Comparison of ENCODE assay signal across 28 cellular contexts in genomic region chr17:64080174-64080618, GRCh38. TPM values are rescaled to one million over a fixed set of nuclear protein-coding genes. Genes with fewer than 3 reads are reported as not detected.
DNase-seq lines count a peak whose midpoint lies in the region; ATAC-seq and TF ChIP-seq lines count a peak whose summit lies in the region.
"Had no signal": no experiment of that assay in that cellular context is flagged by ENCODE, and none has a peak within 500 bp of the region (broad histone marks: within the 10 kb centered on the region; RNA-seq: fewer than 3 reads in every experiment).

No MANE protein-coding gene starts in this region.

- H3K4me2 ChIP-seq in KMS-11: peak overlapping the region; percentile 11; the same call in 1 of the 2 replicates
- H3K4me2 ChIP-seq: PC-9 had no signal

- POLR2A ChIA-PET in activated CD4-positive, alpha-beta T cell treated with anti-CD3 and anti-CD28 coated beads, Interleukin-2, amount 10 ng/mL, durations not matched to agents 7 days and 5 days (lab: Charles Lee): interaction anchor here (0.6 kb wide), 1 partner anchor 416 kb away, joined by 4 read pairs; no protein-coding TSS in a partner anchor
- POLR2A ChIA-PET in WTC11 (lab: Charles Lee): no interaction called here

- CTCF ChIA-PET in activated CD4-positive, alpha-beta T cell treated with anti-CD3 and anti-CD28 coated beads, Interleukin-2, amount 10 ng/mL, durations not matched to agents 7 days and 5 days (lab: Charles Lee): interaction anchor here (0.6 to 2.0 kb wide), 3 partner anchors 21 to 55 kb away, joined by 3 to 8 read pairs (median 3); no protein-coding TSS in a partner anchor
- CTCF ChIA-PET in WTC11 (lab: Charles Lee): interaction anchor here (0.7 to 1.3 kb wide), 3 partner anchors 51 to 65 kb away, joined by 3 read pairs; no protein-coding TSS in a partner anchor

- in situ Hi-C loops in brain microvascular endothelial cell (cut with HindIII; ENCODE audit: low pct_ligation_motif_present, low sequenced_read_pairs): no loop called here

- peaks cover 38% of the 10 kb centered on the region for H3K4me1 Mint-ChIP-seq in activated CD4-positive, alpha-beta T cell treated with anti-CD3 and anti-CD28 coated beads, Interleukin-2, amount 10 ng/mL, durations not matched to agents 7 days and 5 days
- H3K4me1 Mint-ChIP-seq in WTC11: peaks cover 8% of the 10 kb centered on the region
- H3K4me1 Mint-ChIP-seq in progenitor cell of endocrine pancreas (ENCODE audit: low read depth): peaks cover 28% of the 10 kb centered on the region

- no peak overlapping the region for H3K4me3 Mint-ChIP-seq in activated CD4-positive, alpha-beta T cell treated with anti-CD3 and anti-CD28 coated beads, Interleukin-2, amount 10 ng/mL, durations not matched to agents 7 days and 5 days
- no peak overlapping the region for H3K4me3 Mint-ChIP-seq in WTC11
- H3K4me3 Mint-ChIP-seq in progenitor cell of endocrine pancreas (ENCODE audit: low read depth): no peak overlapping the region
- H3K4me3 Mint-ChIP-seq: dendritic cell treated with granulocyte-macrophage colony-stimulating factor and Interleukin-4, amounts not matched to agents 40 ng/mL and 50 ng/mL, for 4 days; mesothelial cell of epicardium had no signal

- H3K4me1 ChIP-seq in KMS-11 (ENCODE audit: low read depth, poor library complexity, severe bottlenecking): peaks cover 99% of the 10 kb centered on the region

- peaks cover 58% of the 10 kb centered on the region for H3K36me3 Mint-ChIP-seq in activated CD4-positive, alpha-beta T cell treated with anti-CD3 and anti-CD28 coated beads, Interleukin-2, amount 10 ng/mL, durations not matched to agents 7 days and 5 days (ENCODE audit: low read depth)
- no peaks in the 10 kb centered on the region for H3K36me3 Mint-ChIP-seq in WTC11
- peaks cover 12% of the 10 kb centered on the region for H3K36me3 Mint-ChIP-seq in progenitor cell of endocrine pancreas (ENCODE audit: insufficient read depth)

- H2AFZ ChIP-seq in KMS-11 (ENCODE audit: low read depth): no peak overlapping the region
- H2AFZ ChIP-seq: PC-9 had no signal

- ATAC-seq in WTC11: no peak
- ATAC-seq in HG03520 (IDR thresholded peaks at IDR 0.05; ENCODE audit: unreplicated experiment): no peak
- ATAC-seq: gastrocnemius medialis; left lobe of liver; naive thymus-derived CD4-positive, alpha-beta T cell had no signal

- no peak for DNase-seq in activated CD4-positive, alpha-beta T cell treated with anti-CD3 and anti-CD28 coated beads, Interleukin-2, amount 10 ng/mL, durations not matched to agents 7 days and 5 days
- DNase-seq in activated CD4-positive, alpha-beta T cell treated with anti-CD3 and anti-CD28 coated beads for 4 hours: no peak
- DNase-seq in WTC11 (ENCODE audit: low spot score): no peak
- DNase-seq in progenitor cell of endocrine pancreas (ENCODE audit: low spot score, unreplicated experiment): no peak
- DNase-seq in brain microvascular endothelial cell: no peak
- no peak for DNase-seq in AML-193 (lab: John Stamatoyannopoulos, UW)
- DNase-seq: activated CD4-positive, alpha-beta T cell treated with anti-CD3 and anti-CD28 coated beads for 48 hours; activated naive CD4-positive, alpha-beta T cell treated with anti-CD3 and anti-CD28 coated beads, Interleukin-2, amount 50 U/mL, for 16 hours; central memory CD4-positive, alpha-beta T cell; DMS 273 treated with DMSO at 0.1 percent for 48 hours; gastrocnemius medialis; hippocampal formation; IMR-90; naive thymus-derived CD4-positive, alpha-beta T cell; NCI-H2081 treated with DMSO at 0.1 percent for 48 hours; NCI-H446; NK-92 treated with Interleukin-12 subunit alpha and Interleukin-12 subunit beta, amount 100 ng/mL, for 24 hours; occipital lobe; PC-9; SHP77 treated with DMSO at 0.1 percent for 48 hours; stimulated activated CD8-positive, alpha-beta memory T cell treated with anti-CD3 and anti-CD28 coated beads, Interleukin-4, amount 100 ng/mL, for 48 hours; SW 1271 had no signal

- H3K27me3 ChIP-seq in KMS-11 (ENCODE audit: insufficient read depth, low read depth) (no peaks in the 10 kb centered on the region), brain microvascular endothelial cell (replicated peaks) (no peaks in the 10 kb centered on the region)
- H3K27me3 ChIP-seq: gastrocnemius medialis had no signal

- H4K20me1 ChIP-seq in KMS-11 (ENCODE audit: insufficient read depth): no peaks in the 10 kb centered on the region

- no peaks in the 10 kb centered on the region for H3K27me3 Mint-ChIP-seq in activated CD4-positive, alpha-beta T cell treated with anti-CD3 and anti-CD28 coated beads, Interleukin-2, amount 10 ng/mL, durations not matched to agents 7 days and 5 days
- H3K27me3 Mint-ChIP-seq in WTC11 (ENCODE audit: low read depth): no peaks in the 10 kb centered on the region
- H3K27me3 Mint-ChIP-seq in progenitor cell of endocrine pancreas: no peaks in the 10 kb centered on the region
- H3K27me3 Mint-ChIP-seq: dendritic cell treated with granulocyte-macrophage colony-stimulating factor and Interleukin-4, amounts not matched to agents 40 ng/mL and 50 ng/mL, for 4 days; naive thymus-derived CD4-positive, alpha-beta T cell had no signal

- no peaks in the 10 kb centered on the region for H3K9me3 Mint-ChIP-seq in activated CD4-positive, alpha-beta T cell treated with anti-CD3 and anti-CD28 coated beads, Interleukin-2, amount 10 ng/mL, durations not matched to agents 7 days and 5 days
- H3K9me3 Mint-ChIP-seq in WTC11: no peaks in the 10 kb centered on the region
- peaks cover 3% of the 10 kb centered on the region for H3K9me3 Mint-ChIP-seq in progenitor cell of endocrine pancreas (ENCODE audit: low read depth)
- H3K9me3 Mint-ChIP-seq: dendritic cell treated with granulocyte-macrophage colony-stimulating factor and Interleukin-4, amounts not matched to agents 40 ng/mL and 50 ng/mL, for 4 days; mesothelial cell of epicardium; naive thymus-derived CD4-positive, alpha-beta T cell had no signal

- peaks cover 25% of the 10 kb centered on the region; the same call in 1 of the 2 replicates for H3K79me2 ChIP-seq in KMS-11 (ENCODE audit: insufficient read depth, low read depth)

- no peak overlapping the region for H3K9ac ChIP-seq in KMS-11

- no peak for TF ChIP-seq CTCF in KMS-11 (conservative IDR thresholded peaks at IDR 0.05; ENCODE audit: low read depth, low read length)
- TF ChIP-seq CTCF in WTC11 (IDR thresholded peaks at IDR 0.05): no peak
- TF ChIP-seq CTCF in progenitor cell of endocrine pancreas (IDR thresholded peaks at IDR 0.05; ENCODE audit: unreplicated experiment): no peak
- no peak for TF ChIP-seq CTCF in brain microvascular endothelial cell (IDR thresholded peaks at IDR 0.05; ENCODE audit: low read depth, low read length, missing control alignments)

- H3K4me3 ChIP-seq in KMS-11 (IDR thresholded peaks at IDR 0.05; ENCODE audit: insufficient read depth, low read depth, low read length) (no peak overlapping the region), brain microvascular endothelial cell (ENCODE audit: low read depth, low read length) (no peak overlapping the region)
- H3K4me3 ChIP-seq: gastrocnemius medialis, PC-9 had no signal

- H3K36me3 ChIP-seq in KMS-11 (ENCODE audit: insufficient read depth) (no peaks in the 10 kb centered on the region), brain microvascular endothelial cell (replicated peaks) (no peaks in the 10 kb centered on the region)

- H3K27ac ChIP-seq in KMS-11: no peak overlapping the region
- H3K27ac ChIP-seq in brain microvascular endothelial cell: no peak overlapping the region
- H3K27ac ChIP-seq: gastrocnemius medialis had no signal

- H3K27ac Mint-ChIP-seq in activated CD4-positive, alpha-beta T cell treated with anti-CD3 and anti-CD28 coated beads, Interleukin-2, amount 10 ng/mL, durations not matched to agents 7 days and 5 days: peak overlapping the region; percentile 9
- H3K27ac Mint-ChIP-seq in WTC11 (no peak overlapping the region), progenitor cell of endocrine pancreas (peak overlapping the region; percentile 7)
- H3K27ac Mint-ChIP-seq: dendritic cell treated with granulocyte-macrophage colony-stimulating factor and Interleukin-4, amounts not matched to agents 40 ng/mL and 50 ng/mL, for 4 days; mesothelial cell of epicardium had no signal

TF ChIP-seq in WTC11, 78 proteins besides CTCF, POLR2A, EP300 and RAD21:
- TF ChIP-seq SMAD3 (CRISPR knock-in tag; IDR thresholded peaks at IDR 0.05; ENCODE audit: borderline replicate concordance): no peak
- TF ChIP-seq GABPB1 (CRISPR knock-in tag; IDR thresholded peaks at IDR 0.05): peak; percentile 42; the same call in 1 of the 2 replicates
- no peak for TF ChIP-seq GTF2I (CRISPR knock-in tag; conservative IDR thresholded peaks at IDR 0.05)
- no peak for TF ChIP-seq KAT7 (CRISPR knock-in tag; IDR thresholded peaks at IDR 0.05; ENCODE audit: borderline replicate concordance)
- no peak for TF ChIP-seq JAZF1 (CRISPR knock-in tag; IDR thresholded peaks at IDR 0.05)
- TF ChIP-seq ZNF416 (CRISPR knock-in tag; IDR thresholded peaks at IDR 0.05): no peak
- TF ChIP-seq SP1 (CRISPR knock-in tag; conservative IDR thresholded peaks at IDR 0.05): no peak
- TF ChIP-seq JUN (CRISPR knock-in tag; IDR thresholded peaks at IDR 0.05): no peak

RNA-seq across cellular contexts. Expression of gene ERN1, which starts 49.7 kb away (rescaled TPM):
- total RNA-seq in activated CD4-positive, alpha-beta T cell treated with anti-CD3 and anti-CD28 coated beads, Interleukin-2, amount 10 ng/mL, durations not matched to agents 7 days and 5 days: 10 to 100 TPM; 50.1 to 57.5 TPM
- total RNA-seq in WTC11 (2021) (6.5 to 8.6 TPM (median 7.6 TPM) in 3 replicates), progenitor cell of endocrine pancreas (39.4 and 43.1 TPM in 2 replicates)

RNA-seq across cellular contexts. Expression of gene ICAM2, which starts 59.8 kb away (rescaled TPM):
- 100 to 1,000 TPM; 113 to 116 TPM for total RNA-seq in activated CD4-positive, alpha-beta T cell treated with anti-CD3 and anti-CD28 coated beads, Interleukin-2, amount 10 ng/mL, durations not matched to agents 7 days and 5 days
- 0.33 to 0.57 TPM (median 0.44 TPM) in 3 replicates for total RNA-seq in WTC11 (2021)
- total RNA-seq in progenitor cell of endocrine pancreas: 0.72 and 0.91 TPM in 2 replicates
- total RNA-seq: astrocyte, IMR-90 had no signal

Comparison
In these comparisons a context has a peak if more than half of its experiments do, and no peak if none do; other contexts are left out.
1. RNA of gene ICAM2, which starts 59.8 kb away (total RNA-seq): 113 to 116 TPM in activated CD4-positive, alpha-beta T cell treated with anti-CD3 and anti-CD28 coated beads, Interleukin-2, amount 10 ng/mL, durations not matched to agents 7 days and 5 days; 0.72 to 0.91 TPM in progenitor cell of endocrine pancreas and 0.33 to 0.57 TPM in WTC11; every median in the first group is over 10 times any median in the second.